In genomic region chr15:78977591-78978347, GRCh38 we compare ENCODE assay signal across 13 cellular contexts. TPM values are rescaled to one million over a fixed set of nuclear protein-coding genes. Genes with fewer than 3 reads are reported as not detected.
DNase-seq lines count a peak whose midpoint lies in the region; ATAC-seq and TF ChIP-seq lines count a peak whose summit lies in the region.
"Had no signal": no experiment of that assay in that cellular context is flagged by ENCODE, and none has a peak within 500 bp of the region (broad histone marks: within the 10 kb centered on the region; RNA-seq: fewer than 3 reads in every experiment).

No MANE protein-coding gene starts in this region.

- H3K4me3 Mint-ChIP-seq in effector memory CD8-positive, alpha-beta T cell = no peak overlapping the region
- H3K4me3 Mint-ChIP-seq: activated CD8-positive, alpha-beta memory T cell treated with anti-CD3 and anti-CD28 coated beads, Interleukin-2, amount 10 ng/mL, durations not matched to agents 7 days and 5 days had no signal

- no peaks in the 10 kb centered on the region for H3K27me3 ChIP-seq in testis
- no peaks in the 10 kb centered on the region for H3K27me3 ChIP-seq in thyroid gland

- no peaks in the 10 kb centered on the region for H3K36me3 ChIP-seq in testis (ENCODE audit: low read depth, missing control alignments)
- no peaks in the 10 kb centered on the region for H3K36me3 ChIP-seq in thyroid gland

- H3K4me1 ChIP-seq in testis (peaks cover 9% of the 10 kb centered on the region), thyroid gland (no peaks in the 10 kb centered on the region)
- H3K4me1 ChIP-seq: parathyroid adenoma had no signal

- no peak for DNase-seq in effector memory CD8-positive, alpha-beta T cell
- DNase-seq in NCI-H69 (lab: John Stamatoyannopoulos, UW) (no peak), testis (no peak), thyroid gland (no peak)
- DNase-seq in activated T-cell treated with anti-CD3 and anti-CD28 coated beads, Interleukin-2, amount 50 U/mL, for 1 hour = no peak
- DNase-seq: activated CD8-positive, alpha-beta memory T cell treated with anti-CD3 and anti-CD28 coated beads, Interleukin-2, amount 10 ng/mL, durations not matched to agents 7 days and 5 days; COR-L47; left cardiac atrium; NCI-H524 had no signal

- 85 to 86% methylated on average over 10 of the region's 10 CpGs for WGBS in testis, 2 donors
- 79 to 88% methylated on average over 10 of the region's 10 CpGs for WGBS in thyroid gland, 2 donors

- intact Hi-C loops in testis (cut with DNase I; ENCODE audit: low total_unique reads) (no loop called here), thyroid gland (cut with DNase I) (no loop called here)

- H3K27ac ChIP-seq in testis (no peak overlapping the region), thyroid gland (no peak overlapping the region)
- H3K27ac ChIP-seq: parathyroid adenoma had no signal

- no peaks in the 10 kb centered on the region for H3K9me3 ChIP-seq in testis
- no peaks in the 10 kb centered on the region for H3K9me3 ChIP-seq in thyroid gland

- H3K4me3 ChIP-seq in testis = no peak overlapping the region
- no peak overlapping the region for H3K4me3 ChIP-seq in thyroid gland (replicated peaks in 1 of 3)

- H3K36me3 Mint-ChIP-seq in effector memory CD8-positive, alpha-beta T cell (ENCODE audit: insufficient read depth) = peaks cover 3% of the 10 kb centered on the region
- H3K36me3 Mint-ChIP-seq: activated CD8-positive, alpha-beta memory T cell treated with anti-CD3 and anti-CD28 coated beads, Interleukin-2, amount 10 ng/mL, durations not matched to agents 7 days and 5 days had no signal

- TF ChIP-seq CTCF in testis (IDR thresholded peaks at IDR 0.05) (no peak), thyroid gland (IDR thresholded peaks at IDR 0.05) (no peak)

- no peak for TF ChIP-seq POLR2A in testis (IDR thresholded peaks at IDR 0.05)
- TF ChIP-seq POLR2A in thyroid gland (IDR thresholded peaks at IDR 0.05) = no peak

- H3K9me3 Mint-ChIP-seq in effector memory CD8-positive, alpha-beta T cell = no peaks in the 10 kb centered on the region

- H3K27me3 Mint-ChIP-seq in effector memory CD8-positive, alpha-beta T cell = peaks cover 14 to 49% of the 10 kb centered on the region in 2 donors

- H3K27ac Mint-ChIP-seq in effector memory CD8-positive, alpha-beta T cell = peak overlapping the region; percentile 1 to 49
- H3K27ac Mint-ChIP-seq: activated CD8-positive, alpha-beta memory T cell treated with anti-CD3 and anti-CD28 coated beads, Interleukin-2, amount 10 ng/mL, durations not matched to agents 7 days and 5 days had no signal

- ATAC-seq in GM18520 (IDR thresholded peaks at IDR 0.05; ENCODE audit: unreplicated experiment) (peak; percentile 17), GM21576 (IDR thresholded peaks at IDR 0.05; ENCODE audit: unreplicated experiment) (peak; percentile 20), HG03139 (IDR thresholded peaks at IDR 0.05; ENCODE audit: unreplicated experiment) (peak; percentile 14)
- ATAC-seq in effector memory CD8-positive, alpha-beta T cell (replicated peaks) = no peak
- ATAC-seq: activated CD8-positive, alpha-beta memory T cell treated with anti-CD3 and anti-CD28 coated beads, Interleukin-2, amount 10 ng/mL, durations not matched to agents 7 days and 5 days had no signal

- H3K4me1 Mint-ChIP-seq in effector memory CD8-positive, alpha-beta T cell (ENCODE audit: low read depth in 2 of 2) = peaks cover 0 to 6% of the 10 kb centered on the region in 2 donors

RNA-seq across cellular contexts. Expression of gene CTSH, which starts 32.9 kb away (rescaled TPM):
- 10 to 100 TPM; 44.3 to 45.6 TPM for total RNA-seq in testis
- polyA plus RNA-seq in testis (ENCODE audit: insufficient read depth, low read depth, low replicate concordance) = 152 TPM
- 100 to 1,000 TPM in 3 of 4 donors, 10 to 100 TPM in 1; 91.1 to 123 (median 110) TPM for total RNA-seq in thyroid gland
